Comparison of ENCODE assay signal across 1 cellular context in genomic region chr16:35011-35775, GRCh38.
TF ChIP-seq lines count a peak whose summit lies in the region.

No MANE protein-coding gene starts in this region.

TF ChIP-seq in GM12878, 131 proteins besides CTCF, POLR2A, EP300 and RAD21:
- TF ChIP-seq NR2C2 (IDR thresholded peaks at IDR 0.05; ENCODE audit: borderline replicate concordance, control insufficient read depth, insufficient read length, low read depth): no peak
- no peak; the same call in 1 of the 2 replicates for TF ChIP-seq ZNF687 (IDR thresholded peaks at IDR 0.05)
- TF ChIP-seq BHLHE40 (IDR thresholded peaks at IDR 0.05; ENCODE audit: borderline replicate concordance in 1 of 2, low read depth in 2 of 2, low read length in 1 of 2): peak in 1 of 2 experiments; percentile 22; a peak in 1 of 4 replicates
- TF ChIP-seq DPF2 (IDR thresholded peaks at IDR 0.05): 0 out of 2 replicates have a peak, but pooled peaks have one; percentile 12
- no peak for TF ChIP-seq CBFB (IDR thresholded peaks at IDR 0.05; ENCODE audit: low read depth)
- TF ChIP-seq MTA2 (IDR thresholded peaks at IDR 0.05; ENCODE audit: low read depth): peak; percentile 19; the same call in 1 of the 2 replicates
- TF ChIP-seq RELB (IDR thresholded peaks at IDR 0.05; ENCODE audit: low read depth): peak; percentile 14; the same call in 1 of the 2 replicates
- TF ChIP-seq BCLAF1 (IDR thresholded peaks at IDR 0.05): no peak
- no peak for TF ChIP-seq IRF5 (IDR thresholded peaks at IDR 0.05; ENCODE audit: borderline replicate concordance)
- TF ChIP-seq IKZF2 (IDR thresholded peaks at IDR 0.05): peak; percentile 18 to 23; a peak in 1 of 4 replicates
- TF ChIP-seq SPI1 (IDR thresholded peaks at IDR 0.05; ENCODE audit: borderline replicate concordance, insufficient read depth, low read depth, low read length): peak; percentile 48; the same call in 1 of the 2 replicates
- TF ChIP-seq ZBTB11 (CRISPR knock-in tag; IDR thresholded peaks at IDR 0.05): no peak
- TF ChIP-seq RAD51 (IDR thresholded peaks at IDR 0.05): no peak
- TF ChIP-seq IKZF1 (conservative IDR thresholded peaks at IDR 0.05): 0 out of 2 replicates have a peak, but pooled peaks have one; percentile 41
